Comparison of ENCODE assay signal across 26 cellular contexts in the genomic region with DNA sequence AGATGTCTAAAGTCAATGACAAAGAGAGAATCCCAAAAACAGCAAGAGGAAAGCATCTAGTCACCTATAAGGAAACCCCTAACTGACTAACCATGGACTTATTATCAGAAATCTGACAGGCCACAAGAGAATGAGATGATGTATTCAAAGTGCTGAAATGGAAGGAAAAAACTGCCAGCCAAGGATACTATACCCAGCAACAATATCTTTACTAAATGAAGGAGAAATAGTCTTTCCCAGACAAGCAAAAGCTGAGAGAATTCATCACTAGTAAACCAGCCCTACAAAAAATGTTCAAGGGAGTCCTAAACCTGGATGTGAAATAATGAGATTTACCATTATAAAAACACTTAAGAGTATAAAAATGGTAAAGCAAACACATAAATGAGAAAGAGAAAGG.
"Had no signal": no experiment of that assay in that cellular context is flagged by ENCODE, and none has a peak within 500 bp of the region (broad histone marks: within the 10 kb centered on the region; RNA-seq: fewer than 3 reads in every experiment).

No MANE protein-coding gene starts in this region.

- H3K79me2 ChIP-seq: parathyroid adenoma had no signal

- H3K4me2 ChIP-seq: neural progenitor cell had no signal

- ATAC-seq: natural killer cell; psoas muscle; right cardiac atrium; right lobe of liver; stimulated activated effector memory CD8-positive, alpha-beta T cell treated with anti-CD3 and anti-CD28 coated beads, Interleukin-12 subunit alpha, Interleukin-12 subunit beta, amount 100 ng/mL, for 72 hours; stimulated activated naive B cell treated with anti-CD40 and anti-IgM and Interleukin-4, amounts not matched to agents 10 μg/mL and 1 μg/mL and 100 μg/mL, for 72 hours; stimulated activated naive CD8-positive, alpha-beta T cell treated with anti-CD3 and anti-CD28 coated beads, Interleukin-15, amount 100 ng/mL, for 72 hours; upper lobe of right lung had no signal

- H3K9me3 ChIP-seq: right lobe of liver, testis, upper lobe of right lung, uterus had no signal

- H3K27ac ChIP-seq: neural progenitor cell, ovary, parathyroid adenoma, psoas muscle, right lobe of liver, sigmoid colon, suprapubic skin, testis, tibial artery, transverse colon, upper lobe of right lung, uterus had no signal

- H3K4me3 ChIP-seq: neural progenitor cell, ovary, psoas muscle, right lobe of liver, sigmoid colon, suprapubic skin, testis, tibial artery, transverse colon, upper lobe of right lung, uterus had no signal

- DNase-seq: natural killer cell; occipital lobe; ovary; posterior cingulate gyrus; psoas muscle; right cardiac atrium; right lobe of liver; sigmoid colon; small intestine; stimulated activated CD4-positive, alpha-beta T cell treated with anti-CD3 and anti-CD28 coated beads, Interleukin-15, amount 100 ng/mL, for 24 hours; stimulated activated CD4-positive, alpha-beta T cell treated with anti-CD3 and anti-CD28 coated beads, Interleukin-2, amount 100 ng/mL, for 24 hours; stimulated activated CD4-positive, alpha-beta T cell treated with anti-CD3 and anti-CD28 coated beads, Interleukin-2, amount 100 ng/mL, for 48 hours; stimulated activated CD4-positive, alpha-beta T cell treated with anti-CD3 and anti-CD28 coated beads, Interleukin-4, amount 100 ng/mL, for 24 hours; stimulated activated naive B cell treated with anti-CD40 and anti-IgM and Interleukin-4, amounts not matched to agents 10 μg/mL and 1 μg/mL and 100 μg/mL, for 72 hours; stimulated activated naive CD4-positive, alpha-beta T cell treated with Interleukin-2 at 50 U/mL for 16 hours; stimulated activated naive CD8-positive, alpha-beta T cell treated with anti-CD3 and anti-CD28 coated beads, Interleukin-15, amount 100 ng/mL, for 72 hours; substantia nigra; testis; tibial artery; transverse colon; upper lobe of right lung; uterus had no signal

- H2AFZ ChIP-seq: neural progenitor cell, parathyroid adenoma had no signal

- H3K36me3 ChIP-seq: neural progenitor cell, ovary, right lobe of liver, sigmoid colon, suprapubic skin, tibial artery, transverse colon, upper lobe of right lung, uterus had no signal

- H3K9ac ChIP-seq: neural progenitor cell, parathyroid adenoma had no signal

- H3K4me1 ChIP-seq: neural progenitor cell, parathyroid adenoma, psoas muscle, right lobe of liver, suprapubic skin, testis, tibial artery, transverse colon, upper lobe of right lung, uterus had no signal

- H3K27me3 ChIP-seq: neural progenitor cell, ovary, right lobe of liver, sigmoid colon, suprapubic skin, testis, tibial artery, transverse colon, upper lobe of right lung, uterus had no signal
